ENCODE assay signal across 10 cellular contexts in the genomic region with DNA sequence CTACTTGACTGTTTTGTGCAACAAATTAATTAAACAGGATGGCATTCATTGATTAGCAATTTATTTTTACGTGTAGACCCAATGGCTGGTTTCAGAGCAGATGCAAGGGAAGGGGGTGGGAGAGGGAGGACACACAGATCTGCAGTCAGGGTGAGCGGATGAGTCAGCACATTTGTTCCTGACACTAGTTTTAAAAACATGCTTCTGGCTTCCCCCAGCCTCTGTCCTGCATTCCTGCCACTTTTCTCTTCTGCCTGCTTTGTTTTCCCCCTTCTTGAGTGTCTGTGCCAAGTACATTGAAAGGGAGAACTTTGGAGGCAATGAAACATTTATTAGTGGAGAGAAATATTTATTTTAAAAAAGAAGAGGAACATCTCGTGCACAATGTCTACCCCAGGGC. TPM values are rescaled to one million over a fixed set of nuclear protein-coding genes. Genes with fewer than 3 reads are reported as not detected.
A peak's percentile ranks its signal among the peaks of the same experiment; 100 is the strongest.
DNase-seq lines count a peak whose midpoint lies in the region; ATAC-seq, FAIRE-seq and TF ChIP-seq lines count a peak whose summit lies in the region.
"Had no signal": no experiment of that assay in that cellular context is flagged by ENCODE, and none has a peak within 500 bp of the region (broad histone marks: within the 10 kb centered on the region; RNA-seq: fewer than 3 reads in every experiment).

No MANE protein-coding gene starts in this region.

- FAIRE-seq in endothelial cell of umbilical vein (lab: Jason Lieb, UNC) = peak; percentile 97
- FAIRE-seq: GM12891 had no signal

- H3K4ac ChIP-seq in neuronal stem cell (ENCODE audit: low read length) = no peak overlapping the region

- no peaks in the 10 kb centered on the region for H3K79me2 ChIP-seq in endothelial cell of umbilical vein (ENCODE audit: control insufficient read depth, insufficient read depth, low read length)

- WGBS in neuronal stem cell (ENCODE audit: extremely low coverage in 2 of 2, insufficient read length in 2 of 2, insufficient replicate concordance in 1 of 2), 2 donors = no CpG with 5 or more reads among the region's 3 CpGs

- H3K4me3 ChIP-seq in endothelial cell of umbilical vein (replicated peaks in 1 of 3; ENCODE audit: insufficient read depth in 1 of 3, low read depth in 1 of 3, low read length in 3 of 3) (no peak overlapping the region), neuronal stem cell (ENCODE audit: low read length in 2 of 2) (no peak overlapping the region)

- H3K9me3 ChIP-seq in endothelial cell of umbilical vein (replicated peaks; ENCODE audit: control insufficient read depth, insufficient read depth, low read length) (no peaks in the 10 kb centered on the region), neuronal stem cell (replicated peaks in 1 of 2; ENCODE audit: control insufficient read depth in 2 of 2, insufficient read depth in 1 of 2, low read depth in 1 of 2, low read length in 2 of 2) (peaks cover 0 to 2% of the 10 kb centered on the region in 2 donors)

- H4K91ac ChIP-seq in neuronal stem cell (ENCODE audit: low read depth, low read length, poor library complexity) = no peak overlapping the region

- no peak overlapping the region for H4K8ac ChIP-seq in neuronal stem cell (ENCODE audit: low read depth, low read length)

- H3K27ac ChIP-seq in endothelial cell of umbilical vein (ENCODE audit: insufficient read depth, low read depth, low read length) (peak overlapping the region; percentile 46), neuronal stem cell (replicated peaks; ENCODE audit: low read length) (peak overlapping the region; percentile 53)

- intact Hi-C loops in endothelial cell of umbilical vein (cut with micrococcal nuclease) = no loop called here

- no peak for ATAC-seq in HG02678 (IDR thresholded peaks at IDR 0.05; ENCODE audit: unreplicated experiment)

- dilution Hi-C loops in endothelial cell of umbilical vein (cut with MboI; ENCODE audit: extremely low pct_ligation_motif_present, low sequenced_read_pairs) = no loop called here

- H2AFZ ChIP-seq in endothelial cell of umbilical vein (ENCODE audit: low read depth, low read length) (no peak overlapping the region), neuronal stem cell (ENCODE audit: low read length) (no peak overlapping the region)

- H2BK120ac ChIP-seq in neuronal stem cell (ENCODE audit: low read depth, low read length) = no peak overlapping the region

- no peaks in the 10 kb centered on the region for H4K20me1 ChIP-seq in endothelial cell of umbilical vein (replicated peaks; ENCODE audit: control insufficient read depth, extremely low read depth, insufficient read depth, low read length)

- no peak overlapping the region for H2BK5ac ChIP-seq in neuronal stem cell (ENCODE audit: low read length)

- no peak overlapping the region for H3K23ac ChIP-seq in neuronal stem cell (ENCODE audit: low read depth, low read length, poor library complexity)

- H2BK12ac ChIP-seq in neuronal stem cell (ENCODE audit: low read length) = no peak overlapping the region

- no TSS peak for BruUV-seq in endothelial cell of umbilical vein (replicated peaks; lab: Mats Ljungman, UMichigan)

- no peak for TF ChIP-seq CTCF in endothelial cell of umbilical vein (IDR thresholded peaks at IDR 0.05; ENCODE audit: extremely low read depth in 1 of 2, insufficient read depth in 1 of 2, low read depth in 1 of 2, low read length in 2 of 2)

- DNase-seq in Daoy (ENCODE audit: low read depth) (peak; percentile 70), NCI-H82 treated with DMSO at 0.1 percent for 48 hours (lab: John Stamatoyannopoulos, UW; ENCODE audit: unreplicated experiment) (peak; percentile 72), endothelial cell of umbilical vein (ENCODE audit: low read depth, low spot score) (peak; percentile 78), neuronal stem cell (ENCODE audit: low spot score) (no peak), NCI-H2196 treated with DMSO at 0.1 percent for 48 hours (lab: John Stamatoyannopoulos, UW; ENCODE audit: unreplicated experiment) (no peak), NCI-H1930 (lab: John Stamatoyannopoulos, UW) (no peak)
- no peak for DNase-seq in stimulated activated CD4-positive, alpha-beta T cell treated with anti-CD3 and anti-CD28 coated beads, Interleukin-4, amount 100 ng/mL, for 4 hours
- DNase-seq: stimulated activated naive CD4-positive, alpha-beta T cell had no signal

- H3K27me3 ChIP-seq in endothelial cell of umbilical vein (ENCODE audit: control insufficient read depth in 2 of 2, insufficient read depth in 2 of 2, low read length in 2 of 2) (no peaks in the 10 kb centered on the region), neuronal stem cell (ENCODE audit: control insufficient read depth in 3 of 3, insufficient read depth in 3 of 3, low read depth in 1 of 3, low read length in 3 of 3) (no peaks in the 10 kb centered on the region)

- H3K14ac ChIP-seq in neuronal stem cell (ENCODE audit: low read length) = no peak overlapping the region

- TF ChIP-seq POLR2A in endothelial cell of umbilical vein (IDR thresholded peaks at IDR 0.05; ENCODE audit: low read depth, low read length) = no peak

- no peak overlapping the region for H2BK15ac ChIP-seq in neuronal stem cell (ENCODE audit: low read length)

- POLR2A ChIA-PET in endothelial cell of umbilical vein (lab: Charles Lee) = interaction anchor here (1.2 kb wide), 1 partner anchor 52 kb away, joined by 3 read pairs; a partner anchor contains a TSS

- peak overlapping the region; percentile 24 for H3K18ac ChIP-seq in neuronal stem cell (ENCODE audit: low read length)

- peak overlapping the region; percentile 8 for H3K9ac ChIP-seq in endothelial cell of umbilical vein (replicated peaks; ENCODE audit: extremely low read depth, insufficient read depth, low read length)
- H3K9ac ChIP-seq in neuronal stem cell (ENCODE audit: low read depth, low read length, poor library complexity) = no peak overlapping the region

- H2AK5ac ChIP-seq in neuronal stem cell (ENCODE audit: low read depth, low read length) = no peak overlapping the region

- peaks cover 14 to 44% of the 10 kb centered on the region in 2 experiments for H3K36me3 ChIP-seq in endothelial cell of umbilical vein (ENCODE audit: control insufficient read depth in 2 of 2, extremely low read depth in 1 of 2, insufficient read depth in 2 of 2, low read length in 2 of 2)
- peaks cover 0 to 73% of the 10 kb centered on the region in 2 donors for H3K36me3 ChIP-seq in neuronal stem cell (replicated peaks in 1 of 2; ENCODE audit: control insufficient read depth in 2 of 2, insufficient read depth in 2 of 2, low read length in 2 of 2)

- no peaks in the 10 kb centered on the region for H3K9me1 ChIP-seq in endothelial cell of umbilical vein (replicated peaks; ENCODE audit: control insufficient read depth, extremely low read depth, insufficient read depth, low read length)

- no peaks in the 10 kb centered on the region for H3K79me1 ChIP-seq in neuronal stem cell (ENCODE audit: low read depth, low read length)

- H3K4me2 ChIP-seq in endothelial cell of umbilical vein (ENCODE audit: insufficient read depth, low read length) (peak overlapping the region; percentile 28), neuronal stem cell (ENCODE audit: insufficient read depth, low read length, poor library complexity, severe bottlenecking) (no peak overlapping the region)

- CTCF ChIA-PET in endothelial cell of umbilical vein (lab: Charles Lee) = interaction anchor here (0.8 to 1.0 kb wide), 3 partner anchors 14 to 192 kb away, joined by 3 to 4 read pairs (median 3); no protein-coding TSS in a partner anchor

- peaks cover 33% of the 10 kb centered on the region for H3K4me1 ChIP-seq in endothelial cell of umbilical vein (ENCODE audit: control insufficient read depth, extremely low read depth, insufficient read depth, low read length)
- H3K4me1 ChIP-seq in neuronal stem cell (ENCODE audit: control insufficient read depth in 2 of 2, insufficient read depth in 1 of 2, low read depth in 1 of 2, low read length in 2 of 2) = peaks cover 12 to 31% of the 10 kb centered on the region in 2 donors

TF ChIP-seq in endothelial cell of umbilical vein, 7 proteins besides CTCF, POLR2A, EP300 and RAD21:
- TF ChIP-seq EZH2 (IDR thresholded peaks at IDR 0.05; ENCODE audit: borderline replicate concordance, low read depth, low read length, severe bottlenecking) = no peak
- no peak for TF ChIP-seq MYC (IDR thresholded peaks at IDR 0.05; ENCODE audit: low read depth, low read length)
- no peak for TF ChIP-seq GATA2 (IDR thresholded peaks at IDR 0.05; ENCODE audit: insufficient read depth, insufficient read length, low read depth, low read length)
- no peak for TF ChIP-seq POLR2AphosphoS5 (IDR thresholded peaks at IDR 0.05; ENCODE audit: insufficient read depth, low read depth, low read length)
- no peak for TF ChIP-seq FOS (IDR thresholded peaks at IDR 0.05; ENCODE audit: borderline replicate concordance, insufficient read depth, low read length)
- TF ChIP-seq, protein P1, sequence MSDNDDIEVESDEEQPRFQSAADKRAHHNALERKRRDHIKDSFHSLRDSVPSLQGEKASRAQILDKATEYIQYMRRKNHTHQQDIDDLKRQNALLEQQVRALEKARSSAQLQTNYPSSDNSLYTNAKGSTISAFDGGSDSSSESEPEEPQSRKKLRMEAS (IDR thresholded peaks at IDR 0.05; ENCODE audit: insufficient read depth, insufficient read length) = no peak
- no peak for TF ChIP-seq JUN (IDR thresholded peaks at IDR 0.05; ENCODE audit: borderline replicate concordance, insufficient read depth, insufficient read length, low read depth)

RNA-seq across cellular contexts. Expression of a gene that starts 52.1 kb away (rescaled TPM):
- total RNA-seq in Daoy (2014; rRNA removed; shearing (Covaris generic)) = 108 and 115 TPM in 2 replicates
- total RNA-seq in endothelial cell of umbilical vein = 149 and 240 TPM in 2 replicates
- 138 and 160 TPM in 2 replicates for polyA plus RNA-seq in endothelial cell of umbilical vein
- polyA plus RNA-seq in endothelial cell of umbilical vein (2011; cell fraction: cytosol; rRNA removed) = 107 and 113 TPM in 2 replicates
- polyA plus RNA-seq in endothelial cell of umbilical vein (2011; cell fraction: nucleus; rRNA removed) = 198 and 227 TPM in 2 replicates
- polyA plus RNA-seq in endothelial cell of umbilical vein (2012) = 99.8 and 162 TPM in 2 replicates
- 478 and 499 TPM in 2 replicates for polyA minus RNA-seq in endothelial cell of umbilical vein
- 1.3 TPM for polyA minus RNA-seq in endothelial cell of umbilical vein (2011; cell fraction: cytosol; rRNA and poly(A)+ RNA removed)
- polyA minus RNA-seq in endothelial cell of umbilical vein (2011; cell fraction: nucleus; rRNA and poly(A)+ RNA removed) = 330 and 370 TPM in 2 replicates
- polyA plus RNA-seq in neuronal stem cell (2013, experiment 1 of 2) = 7.6 TPM
- 7.4 TPM for polyA plus RNA-seq in neuronal stem cell (2013, experiment 2 of 2)

Comparison
In these comparisons a context has a peak if more than half of its experiments do, and no peak if none do; other contexts are left out.
1. DNase-seq: peak in Daoy (single experiment), NCI-H82 treated with DMSO at 0.1 percent for 48 hours (single experiment) and endothelial cell of umbilical vein (single experiment); none in neuronal stem cell (single experiment), NCI-H2196 treated with DMSO at 0.1 percent for 48 hours (single experiment), stimulated activated CD4-positive, alpha-beta T cell treated with anti-CD3 and anti-CD28 coated beads, Interleukin-4, amount 100 ng/mL, for 4 hours (0 of 2) and NCI-H1930 (0 of 2).